Comparison of ENCODE assay signal across 9 cellular contexts in genomic region chrX:40644175-40644574, GRCh38. TPM values are rescaled to one million over a fixed set of nuclear protein-coding genes. Genes with fewer than 3 reads are reported as not detected.
A peak's percentile ranks its signal among the peaks of the same experiment; 100 is the strongest.
DNase-seq lines count a peak whose midpoint lies in the region; ATAC-seq and TF ChIP-seq lines count a peak whose summit lies in the region.
"Had no signal": no experiment of that assay in that cellular context is flagged by ENCODE, and none has a peak within 500 bp of the region (broad histone marks: within the 10 kb centered on the region; RNA-seq: fewer than 3 reads in every experiment).

No MANE protein-coding gene starts in this region.

- peaks cover 39% of the 10 kb centered on the region for H3K4me1 ChIP-seq in vagina

- CTCF ChIA-PET in activated naive CD4-positive, alpha-beta T cell treated with anti-CD3 and anti-CD28 coated beads, Interleukin-2, amount 10 ng/mL, durations not matched to agents 7 days and 5 days (lab: Charles Lee), result no interaction called here

- peaks cover 26% of the 10 kb centered on the region for H3K36me3 Mint-ChIP-seq in activated naive CD4-positive, alpha-beta T cell treated with anti-CD3 and anti-CD28 coated beads, Interleukin-2, amount 10 ng/mL, durations not matched to agents 7 days and 5 days

- DNase-seq in activated naive CD4-positive, alpha-beta T cell treated with anti-CD3 and anti-CD28 coated beads, Interleukin-2, amount 10 ng/mL, durations not matched to agents 7 days and 5 days, result no peak
- no peak for DNase-seq in activated naive CD4-positive, alpha-beta T cell (lab: John Stamatoyannopoulos, UW)
- DNase-seq in amniotic epithelial cell (ENCODE audit: low read depth) (peak; percentile 78), left colon (no peak), vagina (ENCODE audit: extremely low spot score in 2 of 2) (no peak), SK-N-DZ (ENCODE audit: low spot score) (no peak), C1 segment of cervical spinal cord (lab: John Stamatoyannopoulos, UW) (no peak)

- peak overlapping the region; percentile 78 for H3K27ac ChIP-seq in vagina

- ATAC-seq in left colon (peak; percentile 24), HG03095 (IDR thresholded peaks at IDR 0.05; ENCODE audit: unreplicated experiment) (no peak)

- H3K4me1 Mint-ChIP-seq in activated naive CD4-positive, alpha-beta T cell treated with anti-CD3 and anti-CD28 coated beads, Interleukin-2, amount 10 ng/mL, durations not matched to agents 7 days and 5 days, result peaks cover 36% of the 10 kb centered on the region

- H3K4me3 Mint-ChIP-seq in activated naive CD4-positive, alpha-beta T cell treated with anti-CD3 and anti-CD28 coated beads, Interleukin-2, amount 10 ng/mL, durations not matched to agents 7 days and 5 days, result peak overlapping the region; percentile 90

- no peak for TF ChIP-seq CTCF in vagina (IDR thresholded peaks at IDR 0.05)

- H3K4me3 ChIP-seq in vagina, result peak overlapping the region; percentile 30 to 36

- no peaks in the 10 kb centered on the region for H3K36me3 ChIP-seq in vagina

- intact Hi-C loops in left colon (cut with DNase I, micrococcal nuclease), result no loop called here
- intact Hi-C loops in vagina (cut with DNase I), result no loop called here

- H3K9me3 Mint-ChIP-seq in activated naive CD4-positive, alpha-beta T cell treated with anti-CD3 and anti-CD28 coated beads, Interleukin-2, amount 10 ng/mL, durations not matched to agents 7 days and 5 days, result no peaks in the 10 kb centered on the region

- TF ChIP-seq POLR2A in vagina (IDR thresholded peaks at IDR 0.05), result no peak

- peak overlapping the region; percentile 69 for H3K27ac Mint-ChIP-seq in activated naive CD4-positive, alpha-beta T cell treated with anti-CD3 and anti-CD28 coated beads, Interleukin-2, amount 10 ng/mL, durations not matched to agents 7 days and 5 days

- no peaks in the 10 kb centered on the region for H3K9me3 ChIP-seq in vagina

- no peaks in the 10 kb centered on the region for H3K27me3 ChIP-seq in vagina

- no peaks in the 10 kb centered on the region for H3K27me3 Mint-ChIP-seq in activated naive CD4-positive, alpha-beta T cell treated with anti-CD3 and anti-CD28 coated beads, Interleukin-2, amount 10 ng/mL, durations not matched to agents 7 days and 5 days

RNA-seq across cellular contexts. Expression of gene CXorf38, which starts 3.2 kb away (rescaled TPM):
- 10 to 100 TPM; 15.5 to 16.7 TPM for total RNA-seq in left colon
- 13.0 TPM for total RNA-seq in vagina
- polyA plus RNA-seq in SK-N-DZ (2014; cell fraction: cytosol; rRNA removed), result 9.8 and 11.4 TPM in 2 replicates
- polyA plus RNA-seq in SK-N-DZ (2014; cell fraction: nucleus; rRNA removed), result 3.7 and 4.4 TPM in 2 replicates

RNA-seq across cellular contexts. Expression of gene MPC1L, which starts 20.9 kb away (rescaled TPM):
- total RNA-seq in left colon (not detected), vagina (not detected)
- not detected in 2 replicates for polyA plus RNA-seq in SK-N-DZ (2014; cell fraction: cytosol; rRNA removed)
- not detected in 2 replicates for polyA plus RNA-seq in SK-N-DZ (2014; cell fraction: nucleus; rRNA removed)
- total RNA-seq: liver had no signal
- polyA plus RNA-seq: liver had no signal
